Comparison of ENCODE assay signal across 8 cellular contexts in the genomic region with DNA sequence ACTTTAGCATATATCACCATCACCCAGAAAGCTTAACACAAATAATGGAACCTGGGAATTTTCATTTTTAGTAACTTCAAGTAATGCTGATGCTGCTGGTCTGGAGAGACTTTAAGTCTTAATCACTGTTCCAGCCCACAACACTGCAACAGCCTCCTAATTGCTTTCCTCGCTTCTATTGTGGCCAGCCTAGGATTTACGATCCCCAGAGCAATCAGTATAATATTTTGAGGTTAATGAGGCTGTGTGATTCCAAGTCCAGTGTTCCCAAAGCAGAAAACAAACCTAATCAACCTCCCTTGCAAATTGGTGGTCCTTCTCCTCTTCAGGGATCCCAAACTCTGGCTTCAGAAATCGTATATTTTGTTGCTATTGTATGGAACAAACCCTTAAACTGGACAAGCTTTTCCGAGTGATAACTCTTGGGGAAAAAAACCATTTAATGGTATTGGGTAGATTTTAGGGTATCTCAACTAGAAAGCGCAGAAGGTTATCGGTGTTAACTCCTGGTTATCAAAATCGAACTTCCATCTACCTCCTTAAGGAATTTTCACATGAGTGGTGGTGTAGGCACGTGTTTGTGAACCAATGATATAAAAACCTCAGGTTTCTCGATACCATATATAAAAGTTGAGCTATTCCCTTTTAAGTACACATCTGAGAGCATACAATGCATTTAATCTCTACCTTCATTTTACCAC. TPM values are rescaled to one million over a fixed set of nuclear protein-coding genes. Genes with fewer than 3 reads are reported as not detected.
DNase-seq lines count a peak whose midpoint lies in the region; TF ChIP-seq lines count a peak whose summit lies in the region.

No MANE protein-coding gene starts in this region.

- H3K27ac Mint-ChIP-seq in progenitor cell of endocrine pancreas, result peak overlapping the region; percentile 89

- no peak for DNase-seq in PC-9
- DNase-seq in epithelial cell of esophagus (ENCODE audit: low read depth), result no peak
- no peak for DNase-seq in progenitor cell of endocrine pancreas (ENCODE audit: low spot score, unreplicated experiment)
- DNase-seq in NCI-H510A treated with DMSO at 0.1 percent for 48 hours (lab: John Stamatoyannopoulos, UW), result no peak
- no peak for DNase-seq in activated CD8-positive, alpha-beta memory T cell treated with anti-CD3 and anti-CD28 coated beads, Interleukin-2, amount 50 U/mL, for 4 hours
- DNase-seq in ureter (ENCODE audit: low spot score), result no peak
- DNase-seq in NCI-H748 (lab: John Stamatoyannopoulos, UW; ENCODE audit: unreplicated experiment), result no peak

- no peaks in the 10 kb centered on the region for H3K27me3 ChIP-seq in PC-9 (ENCODE audit: insufficient read depth, low read depth)

- no peaks in the 10 kb centered on the region for H3K27me3 Mint-ChIP-seq in progenitor cell of endocrine pancreas

- peak overlapping the region; percentile 70 for H3K9ac ChIP-seq in ES-I3 (ENCODE audit: low read depth, low read length)

- CTCF ChIA-PET in PC-9 (lab: Charles Lee), result no interaction called here

- H3K4me3 ChIP-seq in PC-9 (peak overlapping the region; percentile 94), epithelial cell of esophagus (ENCODE audit: low read length) (peak overlapping the region; percentile 71)

- no peaks in the 10 kb centered on the region for H3K9me3 ChIP-seq in ES-I3 (ENCODE audit: control insufficient read depth, insufficient read depth, low read length)
- no peaks in the 10 kb centered on the region for H3K9me3 ChIP-seq in PC-9 (ENCODE audit: insufficient read depth, low read depth)

- H4K20me1 ChIP-seq in PC-9 (ENCODE audit: insufficient read depth), result peaks cover 35% of the 10 kb centered on the region; the same call in 1 of the 2 replicates

- peak overlapping the region; percentile 72 for H3K4me3 Mint-ChIP-seq in progenitor cell of endocrine pancreas (ENCODE audit: low read depth)

- intact Hi-C loops in PC-9 (cut with micrococcal nuclease; ENCODE audit: unreplicated experiment), result no loop called here

- peaks cover 3% of the 10 kb centered on the region for H3K36me3 Mint-ChIP-seq in progenitor cell of endocrine pancreas (ENCODE audit: insufficient read depth)

- peaks cover 38% of the 10 kb centered on the region for H3F3A ChIP-seq in PC-9 (ENCODE audit: insufficient read depth, low read depth)

- peaks cover 33% of the 10 kb centered on the region for H3K4me1 Mint-ChIP-seq in progenitor cell of endocrine pancreas (ENCODE audit: low read depth)

- H3K79me2 ChIP-seq in PC-9 (ENCODE audit: low read depth), result peaks cover 58% of the 10 kb centered on the region

- H3K4me1 ChIP-seq in ES-I3 (ENCODE audit: insufficient read depth, low read length), result peaks cover 30% of the 10 kb centered on the region
- peaks cover 48% of the 10 kb centered on the region for H3K4me1 ChIP-seq in PC-9 (replicated peaks; ENCODE audit: insufficient read depth)

- POLR2A ChIA-PET in PC-9 (lab: Charles Lee; ENCODE audit: unreplicated experiment), result interaction anchor here (0.7 to 1.5 kb wide), 2 partner anchors 36 to 38 kb away, joined by 7 to 10 read pairs; a partner anchor contains a TSS

- no peak overlapping the region for H2AFZ ChIP-seq in PC-9

- peak overlapping the region; percentile 61 for H3K27ac ChIP-seq in PC-9

- no peaks in the 10 kb centered on the region for H3K9me2 ChIP-seq in PC-9 (ENCODE audit: insufficient read depth)

- no peaks in the 10 kb centered on the region for H3K36me3 ChIP-seq in ES-I3 (ENCODE audit: insufficient read depth, low read length)
- peaks cover 20% of the 10 kb centered on the region for H3K36me3 ChIP-seq in PC-9 (ENCODE audit: low read depth)

- BruUV-seq in PC-9 (replicated peaks; lab: Mats Ljungman, UMichigan), result no TSS peak

- H3K4me2 ChIP-seq in PC-9, result peak overlapping the region; percentile 100

- no peak for TF ChIP-seq CTCF in PC-9 (conservative IDR thresholded peaks at IDR 0.05)
- no peak for TF ChIP-seq CTCF in epithelial cell of esophagus (IDR thresholded peaks at IDR 0.05; ENCODE audit: insufficient read depth, low read depth, low read length, missing control alignments)
- TF ChIP-seq CTCF in progenitor cell of endocrine pancreas (IDR thresholded peaks at IDR 0.05; ENCODE audit: unreplicated experiment), result no peak

- no peaks in the 10 kb centered on the region for H3K9me3 Mint-ChIP-seq in progenitor cell of endocrine pancreas (ENCODE audit: low read depth)

RNA-seq across cellular contexts. Expression of gene BOLA1, which starts 50.0 kb away (rescaled TPM):
- total RNA-seq in PC-9 (2021) (16.2 and 23.7 TPM in 2 replicates), progenitor cell of endocrine pancreas (10.9 and 12.1 TPM in 2 replicates), ureter (16.4 TPM)
